25 cellular contexts compared by ENCODE assay signal in genomic region chr4:7573692-7574091, GRCh38.
"Had no signal": no experiment of that assay in that cellular context is flagged by ENCODE, and none has a peak within 500 bp of the region (broad histone marks: within the 10 kb centered on the region; RNA-seq: fewer than 3 reads in every experiment).

No MANE protein-coding gene starts in this region.

- H3K4me3 ChIP-seq: ascending aorta, coronary artery, dorsolateral prefrontal cortex had no signal

- H3K4me3 Mint-ChIP-seq: activated CD4-positive, alpha-beta memory T cell treated with anti-CD3 and anti-CD28 coated beads, Interleukin-2, amount 10 ng/mL, durations not matched to agents 7 days and 5 days; activated CD4-positive, alpha-beta T cell treated with anti-CD3 and anti-CD28 coated beads, Interleukin-2, amount 10 ng/mL, durations not matched to agents 7 days and 5 days; activated naive CD4-positive, alpha-beta T cell treated with anti-CD3 and anti-CD28 coated beads, Interleukin-2, amount 10 ng/mL, durations not matched to agents 7 days and 5 days; activated naive CD8-positive, alpha-beta T cell treated with anti-CD3 and anti-CD28 coated beads, Interleukin-2, amount 10 ng/mL, durations not matched to agents 7 days and 5 days; activated T-cell treated with anti-CD3 and anti-CD28 coated beads, Interleukin-2, amount 50 U/mL, for 24 hours; activated T-cell treated with anti-CD3 and anti-CD28 coated beads, Interleukin-2, amount 50 U/mL, for 72 hours; central memory CD8-positive, alpha-beta T cell; dendritic cell treated with granulocyte-macrophage colony-stimulating factor and Interleukin-4, amounts not matched to agents 40 ng/mL and 50 ng/mL, for 4 days; endodermal cell had no signal

- H3K36me3 ChIP-seq: ascending aorta, brain microvascular endothelial cell had no signal

- H3K27ac Mint-ChIP-seq: activated CD4-positive, alpha-beta memory T cell treated with anti-CD3 and anti-CD28 coated beads, Interleukin-2, amount 10 ng/mL, durations not matched to agents 7 days and 5 days; activated CD4-positive, alpha-beta T cell treated with anti-CD3 and anti-CD28 coated beads, Interleukin-2, amount 10 ng/mL, durations not matched to agents 7 days and 5 days; activated naive CD4-positive, alpha-beta T cell treated with anti-CD3 and anti-CD28 coated beads, Interleukin-2, amount 10 ng/mL, durations not matched to agents 7 days and 5 days; activated naive CD4-positive, alpha-beta T cell treated with anti-CD3 and anti-CD28 coated beads, Interleukin-2, amount 50 U/mL, for 72 hours; activated naive CD8-positive, alpha-beta T cell treated with anti-CD3 and anti-CD28 coated beads, Interleukin-2, amount 10 ng/mL, durations not matched to agents 7 days and 5 days; activated T-cell treated with anti-CD3 and anti-CD28 coated beads, Interleukin-2, amount 50 U/mL, for 24 hours; activated T-cell treated with anti-CD3 and anti-CD28 coated beads, Interleukin-2, amount 50 U/mL, for 72 hours; dendritic cell treated with granulocyte-macrophage colony-stimulating factor and Interleukin-4, amounts not matched to agents 40 ng/mL and 50 ng/mL, for 4 days; endodermal cell had no signal

- H3K4me1 Mint-ChIP-seq: activated CD4-positive, alpha-beta memory T cell treated with anti-CD3 and anti-CD28 coated beads, Interleukin-2, amount 10 ng/mL, durations not matched to agents 7 days and 5 days; activated CD4-positive, alpha-beta T cell treated with anti-CD3 and anti-CD28 coated beads, Interleukin-2, amount 10 ng/mL, durations not matched to agents 7 days and 5 days; activated naive CD4-positive, alpha-beta T cell treated with anti-CD3 and anti-CD28 coated beads, Interleukin-2, amount 10 ng/mL, durations not matched to agents 7 days and 5 days; activated naive CD8-positive, alpha-beta T cell treated with anti-CD3 and anti-CD28 coated beads, Interleukin-2, amount 10 ng/mL, durations not matched to agents 7 days and 5 days; central memory CD8-positive, alpha-beta T cell; endodermal cell had no signal

- H3K4me1 ChIP-seq: ascending aorta had no signal

- H3K36me3 Mint-ChIP-seq: activated naive CD8-positive, alpha-beta T cell treated with anti-CD3 and anti-CD28 coated beads, Interleukin-2, amount 10 ng/mL, durations not matched to agents 7 days and 5 days had no signal

- H3K27me3 Mint-ChIP-seq: activated CD4-positive, alpha-beta memory T cell treated with anti-CD3 and anti-CD28 coated beads, Interleukin-2, amount 10 ng/mL, durations not matched to agents 7 days and 5 days; activated CD4-positive, alpha-beta T cell treated with anti-CD3 and anti-CD28 coated beads, Interleukin-2, amount 10 ng/mL, durations not matched to agents 7 days and 5 days; activated naive CD8-positive, alpha-beta T cell treated with anti-CD3 and anti-CD28 coated beads, Interleukin-2, amount 10 ng/mL, durations not matched to agents 7 days and 5 days had no signal

- DNase-seq: activated CD4-positive, alpha-beta memory T cell treated with anti-CD3 and anti-CD28 coated beads, Interleukin-2, amount 10 ng/mL, durations not matched to agents 7 days and 5 days; activated CD4-positive, alpha-beta T cell treated with anti-CD3 and anti-CD28 coated beads for 1 hour; activated CD4-positive, alpha-beta T cell treated with anti-CD3 and anti-CD28 coated beads for 4 hours; activated CD4-positive, alpha-beta T cell treated with anti-CD3 and anti-CD28 coated beads, Interleukin-2, amount 10 ng/mL, durations not matched to agents 7 days and 5 days; activated CD4-positive, alpha-beta T cell treated with anti-CD3 and anti-CD28 coated beads, Interleukin-2, amount 50 U/mL, for 4 hours; activated CD8-positive, alpha-beta memory T cell treated with anti-CD3 and anti-CD28 coated beads, Interleukin-2, amount 50 U/mL, for 48 hours; activated gamma-delta T cell; activated naive CD4-positive, alpha-beta T cell; activated naive CD4-positive, alpha-beta T cell treated with anti-CD3 and anti-CD28 coated beads, Interleukin-2, amount 10 ng/mL, durations not matched to agents 7 days and 5 days; activated naive CD8-positive, alpha-beta T cell treated with anti-CD3 and anti-CD28 coated beads, Interleukin-2, amount 10 ng/mL, durations not matched to agents 7 days and 5 days; activated T-cell treated with anti-CD3 and anti-CD28 coated beads for 4 hours; activated T-cell treated with anti-CD3 and anti-CD28 coated beads, Interleukin-2, amount 50 U/mL, for 24 hours; activated T-cell treated with anti-CD3 and anti-CD28 coated beads, Interleukin-2, amount 50 U/mL, for 72 hours; brain microvascular endothelial cell; dorsolateral prefrontal cortex; effector memory CD4-positive, alpha-beta T cell; endodermal cell; foreskin fibroblast; T-helper 2 cell had no signal

- H3K27me3 ChIP-seq: ascending aorta, brain microvascular endothelial cell, dorsolateral prefrontal cortex had no signal

- ATAC-seq: activated naive CD4-positive, alpha-beta T cell treated with anti-CD3 and anti-CD28 coated beads, Interleukin-2, amount 50 U/mL, for 72 hours; activated T-cell treated with anti-CD3 and anti-CD28 coated beads, Interleukin-2, amount 50 U/mL, for 72 hours; esophagus mucosa had no signal

- H3K27ac ChIP-seq: ascending aorta, brain microvascular endothelial cell, coronary artery, dorsolateral prefrontal cortex had no signal
